10 cellular contexts compared by ENCODE assay signal in the genomic region with DNA sequence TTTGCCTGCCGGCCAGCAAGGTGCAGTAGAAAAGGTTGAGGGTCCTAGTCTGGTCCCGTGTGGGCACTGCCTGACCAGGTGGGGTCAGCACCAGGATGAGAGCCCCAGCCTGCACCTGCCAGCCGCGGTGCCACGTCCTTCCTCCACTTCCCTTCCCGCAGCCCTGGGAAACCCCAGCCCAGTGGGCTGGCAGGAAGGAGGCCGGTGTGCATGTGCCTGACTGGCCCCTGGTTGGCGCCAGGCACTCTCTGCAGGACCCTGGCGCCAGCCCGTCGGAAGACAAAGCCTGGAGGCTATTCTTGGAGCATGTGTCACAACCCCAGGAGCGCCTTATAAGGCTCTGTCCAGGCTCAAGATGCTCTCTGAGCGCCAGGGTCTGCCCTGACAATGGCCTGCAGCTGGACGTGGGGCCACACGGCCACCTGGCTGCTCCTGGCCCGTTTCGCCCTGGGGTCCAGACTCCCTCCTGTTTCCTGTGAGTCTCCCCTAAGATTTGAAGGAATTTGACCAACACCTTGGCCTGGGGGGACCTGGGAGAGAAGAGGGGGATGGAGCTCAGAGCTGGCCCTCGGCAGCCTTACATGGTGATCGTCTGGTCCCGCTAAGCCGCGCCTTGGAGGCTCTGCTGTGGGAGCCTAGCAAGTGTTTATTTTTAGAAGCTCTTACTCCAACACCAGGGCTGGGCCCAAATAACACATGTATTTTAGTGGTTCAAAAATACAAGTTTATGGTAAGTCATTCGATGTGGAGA. TPM values are rescaled to one million over a fixed set of nuclear protein-coding genes. Genes with fewer than 3 reads are reported as not detected.
DNase-seq lines count a peak whose midpoint lies in the region; ATAC-seq and TF ChIP-seq lines count a peak whose summit lies in the region.
"Had no signal": no experiment of that assay in that cellular context is flagged by ENCODE, and none has a peak within 500 bp of the region (broad histone marks: within the 10 kb centered on the region; RNA-seq: fewer than 3 reads in every experiment).

No MANE protein-coding gene starts in this region.

- DNase-seq in AG10803 (ENCODE audit: low read depth) (peak; percentile 57), RKO (ENCODE audit: low spot score) (peak; percentile 24), foreskin fibroblast (peak; percentile 65 to 71), osteocyte (ENCODE audit: extremely low spot score, unreplicated experiment) (no peak), NCI-H510A (lab: John Stamatoyannopoulos, UW) (no peak)
- no peak for DNase-seq in activated T-cell treated with anti-CD3 and anti-CD28 coated beads, Interleukin-2, amount 50 U/mL, for 24 hours

- ATAC-seq in HG02852 (IDR thresholded peaks at IDR 0.05; ENCODE audit: unreplicated experiment): no peak
- ATAC-seq in HG02623 (IDR thresholded peaks at IDR 0.05; ENCODE audit: unreplicated experiment): no peak

- H3K4me3 Mint-ChIP-seq in osteocyte (ENCODE audit: unreplicated experiment): no peak overlapping the region
- H3K4me3 Mint-ChIP-seq in activated T-cell treated with anti-CD3 and anti-CD28 coated beads, Interleukin-2, amount 50 U/mL, for 24 hours: no peak overlapping the region
- H3K4me3 Mint-ChIP-seq: B cell, brain had no signal

- no peaks in the 10 kb centered on the region for H3K9me3 Mint-ChIP-seq in osteocyte (ENCODE audit: unreplicated experiment)
- no peaks in the 10 kb centered on the region for H3K9me3 Mint-ChIP-seq in activated T-cell treated with anti-CD3 and anti-CD28 coated beads, Interleukin-2, amount 50 U/mL, for 24 hours

- H3K27ac Mint-ChIP-seq in osteocyte (ENCODE audit: unreplicated experiment): peak overlapping the region; percentile 69
- no peak overlapping the region for H3K27ac Mint-ChIP-seq in activated T-cell treated with anti-CD3 and anti-CD28 coated beads, Interleukin-2, amount 50 U/mL, for 24 hours
- H3K27ac Mint-ChIP-seq: B cell had no signal

- H3K4me1 Mint-ChIP-seq in osteocyte (ENCODE audit: unreplicated experiment): peaks cover 58% of the 10 kb centered on the region
- H3K4me1 Mint-ChIP-seq in activated T-cell treated with anti-CD3 and anti-CD28 coated beads, Interleukin-2, amount 50 U/mL, for 24 hours (ENCODE audit: low read depth): peaks cover 24% of the 10 kb centered on the region

- TF ChIP-seq CTCF in AG10803 (conservative IDR thresholded peaks at IDR 0.05; ENCODE audit: low read length) (no peak), foreskin fibroblast (IDR thresholded peaks at IDR 0.05; ENCODE audit: low read depth, low read length) (no peak), osteocyte (IDR thresholded peaks at IDR 0.05) (no peak)

- H3K4me3 ChIP-seq in AG10803 (ENCODE audit: low read length) (no peak overlapping the region), foreskin fibroblast (ENCODE audit: low read depth in 1 of 2, low read length in 2 of 2) (no peak overlapping the region)

- no peaks in the 10 kb centered on the region for H3K36me3 Mint-ChIP-seq in osteocyte (ENCODE audit: unreplicated experiment)
- no peaks in the 10 kb centered on the region for H3K36me3 Mint-ChIP-seq in activated T-cell treated with anti-CD3 and anti-CD28 coated beads, Interleukin-2, amount 50 U/mL, for 24 hours (ENCODE audit: low read depth)
- H3K36me3 Mint-ChIP-seq: brain had no signal

- no peaks in the 10 kb centered on the region for H3K27me3 Mint-ChIP-seq in osteocyte (ENCODE audit: unreplicated experiment)
- H3K27me3 Mint-ChIP-seq in activated T-cell treated with anti-CD3 and anti-CD28 coated beads, Interleukin-2, amount 50 U/mL, for 24 hours: no peaks in the 10 kb centered on the region

RNA-seq across cellular contexts. Expression of gene POFUT2, which starts 31.9 kb away (rescaled TPM):
- total RNA-seq in osteocyte: 62.7 and 63.7 TPM in 2 replicates

Comparison
In these comparisons a context has a peak if more than half of its experiments do, and no peak if none do; other contexts are left out.
1. DNase-seq: peak in AG10803 (single experiment), RKO (single experiment) and foreskin fibroblast (2 of 2); none in osteocyte (single experiment), NCI-H510A (single experiment) and activated T-cell treated with anti-CD3 and anti-CD28 coated beads, Interleukin-2, amount 50 U/mL, for 24 hours (single experiment).